Comparison of ENCODE assay signal across 25 cellular contexts in the genomic region with DNA sequence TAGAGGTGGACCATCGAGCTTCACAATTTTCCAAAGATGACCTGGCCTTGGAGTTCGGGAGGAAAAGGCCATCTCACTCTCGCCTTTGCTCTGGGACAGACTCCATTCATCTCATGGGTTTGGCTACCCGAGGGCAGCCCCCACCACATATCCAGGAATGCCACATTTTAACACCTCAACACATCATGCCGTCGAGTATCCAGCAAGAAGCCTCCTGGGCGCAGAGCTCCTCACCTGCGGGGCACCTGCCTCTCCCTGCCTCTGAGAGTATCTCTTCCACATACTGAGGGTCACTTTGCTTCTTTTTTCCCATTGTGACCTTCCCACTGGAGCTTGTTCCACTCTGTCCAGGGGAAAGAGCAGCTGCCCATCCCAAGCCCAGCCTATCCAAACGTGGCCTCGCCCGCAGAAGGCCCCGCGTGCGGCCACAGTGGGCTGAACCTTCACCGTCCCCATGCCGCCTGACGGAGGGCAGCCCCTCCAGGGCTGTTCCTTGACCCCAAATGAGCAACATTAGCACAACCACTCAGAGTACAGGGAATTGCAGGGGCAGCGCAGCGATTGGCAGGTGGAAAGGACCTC. TPM values are rescaled to one million over a fixed set of nuclear protein-coding genes. Genes with fewer than 3 reads are reported as not detected.
DNase-seq lines count a peak whose midpoint lies in the region; ATAC-seq, FAIRE-seq and TF ChIP-seq lines count a peak whose summit lies in the region.
"Had no signal": no experiment of that assay in that cellular context is flagged by ENCODE, and none has a peak within 500 bp of the region (broad histone marks: within the 10 kb centered on the region; RNA-seq: fewer than 3 reads in every experiment).

No MANE protein-coding gene starts in this region.

- H3K4ac ChIP-seq in neuronal stem cell (ENCODE audit: low read length), result no peak overlapping the region

- POLR2A ChIA-PET in endothelial cell of umbilical vein (lab: Charles Lee), result no interaction called here

- H3K4me3 ChIP-seq in endothelial cell of umbilical vein (replicated peaks in 1 of 3; ENCODE audit: insufficient read depth in 1 of 3, low read depth in 1 of 3, low read length in 3 of 3) (no peak overlapping the region), neuronal stem cell (ENCODE audit: low read length in 2 of 2) (no peak overlapping the region), tibial artery (peak overlapping the region; percentile 28 to 46), left lung (peak overlapping the region in 1 of 2 donors; percentile 30)
- H3K4me3 ChIP-seq: GM12878 had no signal

- H3K4me1 ChIP-seq in endothelial cell of umbilical vein (ENCODE audit: control insufficient read depth, extremely low read depth, insufficient read depth, low read length), result peaks cover 13% of the 10 kb centered on the region
- H3K4me1 ChIP-seq in neuronal stem cell (ENCODE audit: control insufficient read depth in 2 of 2, insufficient read depth in 1 of 2, low read depth in 1 of 2, low read length in 2 of 2), result peaks cover 3 to 12% of the 10 kb centered on the region in 2 donors
- peaks cover 0 to 55% (median 25%) of the 10 kb centered on the region in 4 donors for H3K4me1 ChIP-seq in tibial artery
- peaks cover 0 to 11% of the 10 kb centered on the region in 2 donors for H3K4me1 ChIP-seq in left lung

- H2BK12ac ChIP-seq in neuronal stem cell (ENCODE audit: low read length), result no peak overlapping the region

- H2BK15ac ChIP-seq in neuronal stem cell (ENCODE audit: low read length), result peak overlapping the region; percentile 75

- H2BK5ac ChIP-seq in neuronal stem cell (ENCODE audit: low read length), result peak overlapping the region; percentile 11

- intact Hi-C loops in endothelial cell of umbilical vein (cut with micrococcal nuclease) (no loop called here), tibial artery (cut with DNase I; ENCODE audit: low total_unique reads) (no loop called here), left lung (cut with DNase I) (no loop called here)

- ATAC-seq in left lung, result no peak

- no peaks in the 10 kb centered on the region for H3K27me3 ChIP-seq in endothelial cell of umbilical vein (ENCODE audit: control insufficient read depth in 2 of 2, insufficient read depth in 2 of 2, low read length in 2 of 2)
- H3K27me3 ChIP-seq in neuronal stem cell (ENCODE audit: control insufficient read depth in 3 of 3, insufficient read depth in 3 of 3, low read depth in 1 of 3, low read length in 3 of 3), result peaks cover 3 to 70% (median 15%) of the 10 kb centered on the region in 3 experiments
- H3K27me3 ChIP-seq in tibial artery, result no peaks in the 10 kb centered on the region
- peaks cover 0 to 31% of the 10 kb centered on the region in 2 donors for H3K27me3 ChIP-seq in left lung

- H3K79me2 ChIP-seq in endothelial cell of umbilical vein (ENCODE audit: control insufficient read depth, insufficient read depth, low read length), result no peaks in the 10 kb centered on the region

- H2AK5ac ChIP-seq in neuronal stem cell (ENCODE audit: low read depth, low read length), result peak overlapping the region; percentile 66

- no peak for FAIRE-seq in endothelial cell of umbilical vein (lab: Jason Lieb, UNC)
- FAIRE-seq: GM12878 had no signal

- no peaks in the 10 kb centered on the region for H3K9me1 ChIP-seq in endothelial cell of umbilical vein (replicated peaks; ENCODE audit: control insufficient read depth, extremely low read depth, insufficient read depth, low read length)

- dilution Hi-C loops in endothelial cell of umbilical vein (cut with MboI; ENCODE audit: extremely low pct_ligation_motif_present, low sequenced_read_pairs), result no loop called here

- CTCF ChIA-PET in endothelial cell of umbilical vein (lab: Charles Lee), result interaction anchor here (1.2 to 4.7 kb wide), 5 partner anchors 13 to 154 kb away, joined by 3 to 38 read pairs (median 7); no protein-coding TSS in a partner anchor

- H3K18ac ChIP-seq in neuronal stem cell (ENCODE audit: low read length), result peak overlapping the region; percentile 84

- TF ChIP-seq CTCF in endothelial cell of umbilical vein (IDR thresholded peaks at IDR 0.05; ENCODE audit: extremely low read depth in 1 of 2, insufficient read depth in 1 of 2, low read depth in 1 of 2, low read length in 2 of 2), result no peak
- TF ChIP-seq CTCF in tibial artery (IDR thresholded peaks at IDR 0.05), result no peak
- TF ChIP-seq CTCF in left lung (IDR thresholded peaks at IDR 0.05), result no peak

- H2AFZ ChIP-seq in endothelial cell of umbilical vein (ENCODE audit: low read depth, low read length) (peak overlapping the region; percentile 83), neuronal stem cell (ENCODE audit: low read length) (no peak overlapping the region)

- no peak overlapping the region for H3K14ac ChIP-seq in neuronal stem cell (ENCODE audit: low read length)

- H2BK120ac ChIP-seq in neuronal stem cell (ENCODE audit: low read depth, low read length), result no peak overlapping the region

- no peaks in the 10 kb centered on the region for H3K36me3 ChIP-seq in endothelial cell of umbilical vein (ENCODE audit: control insufficient read depth in 2 of 2, extremely low read depth in 1 of 2, insufficient read depth in 2 of 2, low read length in 2 of 2)
- no peaks in the 10 kb centered on the region for H3K36me3 ChIP-seq in neuronal stem cell (replicated peaks in 1 of 2; ENCODE audit: control insufficient read depth in 2 of 2, insufficient read depth in 2 of 2, low read length in 2 of 2)
- H3K36me3 ChIP-seq in tibial artery, result no peaks in the 10 kb centered on the region
- no peaks in the 10 kb centered on the region for H3K36me3 ChIP-seq in left lung
- H3K36me3 ChIP-seq: neutrophil had no signal

- H3K79me1 ChIP-seq in neuronal stem cell (ENCODE audit: low read depth, low read length), result peaks cover 2% of the 10 kb centered on the region

- BruUV-seq in endothelial cell of umbilical vein (replicated peaks; lab: Mats Ljungman, UMichigan), result no TSS peak

- no peak overlapping the region for H4K91ac ChIP-seq in neuronal stem cell (ENCODE audit: low read depth, low read length, poor library complexity)

- DNase-seq in activated CD8-positive, alpha-beta memory T cell treated with anti-CD3 and anti-CD28 coated beads for 24 hours, result peak; percentile 52
- DNase-seq in activated CD8-positive, alpha-beta memory T cell treated with anti-CD3 and anti-CD28 coated beads, Interleukin-2, amount 50 U/mL, for 48 hours, result no peak
- DNase-seq in endothelial cell of umbilical vein (ENCODE audit: low read depth, low spot score) (no peak), neuronal stem cell (ENCODE audit: low spot score) (no peak), tibial artery (no peak), NAMALWA (ENCODE audit: low spot score) (no peak), left lung (no peak)
- no peak for DNase-seq in activated T-cell treated with anti-CD3 and anti-CD28 coated beads, Interleukin-2, amount 50 U/mL, for 48 hours
- DNase-seq: activated CD4-positive, alpha-beta T cell treated with anti-CD3 and anti-CD28 coated beads, Interleukin-2, amount 50 U/mL, for 4 hours; activated T-cell treated with anti-CD3 and anti-CD28 coated beads, Interleukin-2, amount 50 U/mL, for 1 hour; cortex of kidney; GDM1; immature natural killer cell; NCI-H526; SHP77; stimulated activated CD4-positive, alpha-beta T cell treated with anti-CD3 and anti-CD28 coated beads, Interleukin-1b, Interleukin-23, amount 100 ng/mL, for 48 hours had no signal

- no peak for TF ChIP-seq POLR2A in endothelial cell of umbilical vein (IDR thresholded peaks at IDR 0.05; ENCODE audit: low read depth, low read length)

- H3K23ac ChIP-seq in neuronal stem cell (ENCODE audit: low read depth, low read length, poor library complexity), result no peak overlapping the region

- H3K9me3 ChIP-seq in endothelial cell of umbilical vein (replicated peaks; ENCODE audit: control insufficient read depth, insufficient read depth, low read length), result no peaks in the 10 kb centered on the region
- no peaks in the 10 kb centered on the region for H3K9me3 ChIP-seq in neuronal stem cell (replicated peaks in 1 of 2; ENCODE audit: control insufficient read depth in 2 of 2, insufficient read depth in 1 of 2, low read depth in 1 of 2, low read length in 2 of 2)
- H3K9me3 ChIP-seq in tibial artery, result no peaks in the 10 kb centered on the region
- H3K9me3 ChIP-seq in left lung, result no peaks in the 10 kb centered on the region
- H3K9me3 ChIP-seq: neutrophil had no signal

- H3K9ac ChIP-seq in endothelial cell of umbilical vein (replicated peaks; ENCODE audit: extremely low read depth, insufficient read depth, low read length), result no peak overlapping the region
- H3K9ac ChIP-seq in neuronal stem cell (ENCODE audit: low read depth, low read length, poor library complexity), result no peak overlapping the region

- no peak overlapping the region for H3K27ac ChIP-seq in endothelial cell of umbilical vein (ENCODE audit: insufficient read depth, low read depth, low read length)
- no peak overlapping the region for H3K27ac ChIP-seq in neuronal stem cell (replicated peaks; ENCODE audit: low read length)
- H3K27ac ChIP-seq in tibial artery, result peak overlapping the region; percentile 14 to 45
- H3K27ac ChIP-seq in left lung, result peak overlapping the region in 1 of 2 donors; percentile 39
- H3K27ac ChIP-seq: 22Rv1, epithelial cell of prostate, neutrophil, VCaP had no signal

- H4K20me1 ChIP-seq in endothelial cell of umbilical vein (replicated peaks; ENCODE audit: control insufficient read depth, extremely low read depth, insufficient read depth, low read length), result no peaks in the 10 kb centered on the region

- H3K4me2 ChIP-seq in endothelial cell of umbilical vein (ENCODE audit: insufficient read depth, low read length) (no peak overlapping the region), neuronal stem cell (ENCODE audit: insufficient read depth, low read length, poor library complexity, severe bottlenecking) (no peak overlapping the region)

- no CpG with 5 or more reads among the region's 19 CpGs for WGBS in neuronal stem cell (ENCODE audit: extremely low coverage in 2 of 2, insufficient read length in 2 of 2, insufficient replicate concordance in 1 of 2), 2 donors

- peak overlapping the region; percentile 86 for H4K8ac ChIP-seq in neuronal stem cell (ENCODE audit: low read depth, low read length)

RNA-seq across cellular contexts. Expression of a gene that starts 5.5 kb away (rescaled TPM):
- 45.7 and 48.3 TPM in 2 replicates for total RNA-seq in endothelial cell of umbilical vein
- polyA plus RNA-seq in endothelial cell of umbilical vein, result 55.6 and 77.3 TPM in 2 replicates
- 26.1 and 29.1 TPM in 2 replicates for polyA plus RNA-seq in endothelial cell of umbilical vein (2011; cell fraction: cytosol; rRNA removed)
- 86.3 and 120 TPM in 2 replicates for polyA plus RNA-seq in endothelial cell of umbilical vein (2011; cell fraction: nucleus; rRNA removed)
- polyA plus RNA-seq in endothelial cell of umbilical vein (2012), result 14.1 and 24.9 TPM in 2 replicates
- 28.1 and 45.7 TPM in 2 replicates for polyA minus RNA-seq in endothelial cell of umbilical vein
- polyA minus RNA-seq in endothelial cell of umbilical vein (2011; cell fraction: cytosol; rRNA and poly(A)+ RNA removed), result not detected
- polyA minus RNA-seq in endothelial cell of umbilical vein (2011; cell fraction: nucleus; rRNA and poly(A)+ RNA removed), result 21.7 and 33.5 TPM in 2 replicates
- polyA plus RNA-seq in neuronal stem cell (2013, experiment 1 of 2), result 2.1 TPM
- polyA plus RNA-seq in neuronal stem cell (2013, experiment 2 of 2), result 1.6 TPM
- total RNA-seq in left lung, result 100 to 1,000 TPM in 1 of 2 donors, 10 to 100 TPM in 1; 50.5 to 122 TPM

RNA-seq across cellular contexts. Expression of a gene that starts 20.5 kb away (rescaled TPM):
- total RNA-seq in endothelial cell of umbilical vein (4.4 and 4.7 TPM in 2 replicates), left lung (1 to 10 TPM; 4.7 to 6.8 TPM)
- polyA plus RNA-seq in endothelial cell of umbilical vein, result 4.1 and 4.5 TPM in 2 replicates
- 3.3 and 3.4 TPM in 2 replicates for polyA plus RNA-seq in endothelial cell of umbilical vein (2011; cell fraction: cytosol; rRNA removed)
- polyA plus RNA-seq in endothelial cell of umbilical vein (2011; cell fraction: nucleus; rRNA removed), result 1.6 and 2.5 TPM in 2 replicates
- polyA plus RNA-seq in endothelial cell of umbilical vein (2012), result not detected in 2 replicates
- 2.6 and 2.7 TPM in 2 replicates for polyA minus RNA-seq in endothelial cell of umbilical vein
- polyA minus RNA-seq in endothelial cell of umbilical vein (2011; cell fraction: cytosol; rRNA and poly(A)+ RNA removed), result 1.4 TPM
- 3.3 and 3.6 TPM in 2 replicates for polyA minus RNA-seq in endothelial cell of umbilical vein (2011; cell fraction: nucleus; rRNA and poly(A)+ RNA removed)
- polyA plus RNA-seq in neuronal stem cell (2013, experiment 1 of 2), result 20.6 TPM
- 22.3 TPM for polyA plus RNA-seq in neuronal stem cell (2013, experiment 2 of 2)

RNA-seq across cellular contexts. Expression of a gene that starts 34.8 kb away (rescaled TPM):
- total RNA-seq in endothelial cell of umbilical vein (not detected in 2 replicates), left lung (under 1 TPM; 0.24 to 0.26 TPM)
- 0.10 and 0.11 TPM in 2 replicates for polyA plus RNA-seq in endothelial cell of umbilical vein
- polyA plus RNA-seq in endothelial cell of umbilical vein (2011; cell fraction: cytosol; rRNA removed), result 0.04 TPM in 2 replicates
- polyA plus RNA-seq in endothelial cell of umbilical vein (2011; cell fraction: nucleus; rRNA removed), result not detected in 2 replicates
- polyA plus RNA-seq in endothelial cell of umbilical vein (2012), result 0.10 and 0.15 TPM in 2 replicates
- not detected in 2 replicates for polyA minus RNA-seq in endothelial cell of umbilical vein
- polyA minus RNA-seq in endothelial cell of umbilical vein (2011; cell fraction: cytosol; rRNA and poly(A)+ RNA removed), result not detected
- polyA minus RNA-seq in endothelial cell of umbilical vein (2011; cell fraction: nucleus; rRNA and poly(A)+ RNA removed), result not detected in 2 replicates
- polyA plus RNA-seq in neuronal stem cell (2013, experiment 1 of 2), result 0.06 TPM
- 0.04 TPM for polyA plus RNA-seq in neuronal stem cell (2013, experiment 2 of 2)
- total RNA-seq: GM12878, HT1080, LHCN-M2, mesothelial cell of epicardium had no signal
- polyA plus RNA-seq: BJ, GM12878, immature natural killer cell had no signal

Comparison
In these comparisons a context has a peak if more than half of its experiments do, and no peak if none do; other contexts are left out.
1. H3K27ac ChIP-seq: peak in tibial artery (2 of 2); none in endothelial cell of umbilical vein (single experiment) and neuronal stem cell (single experiment).
2. H3K4me3 ChIP-seq: peak in tibial artery (2 of 2); none in endothelial cell of umbilical vein (0 of 3) and neuronal stem cell (0 of 2).